In the genomic region with DNA sequence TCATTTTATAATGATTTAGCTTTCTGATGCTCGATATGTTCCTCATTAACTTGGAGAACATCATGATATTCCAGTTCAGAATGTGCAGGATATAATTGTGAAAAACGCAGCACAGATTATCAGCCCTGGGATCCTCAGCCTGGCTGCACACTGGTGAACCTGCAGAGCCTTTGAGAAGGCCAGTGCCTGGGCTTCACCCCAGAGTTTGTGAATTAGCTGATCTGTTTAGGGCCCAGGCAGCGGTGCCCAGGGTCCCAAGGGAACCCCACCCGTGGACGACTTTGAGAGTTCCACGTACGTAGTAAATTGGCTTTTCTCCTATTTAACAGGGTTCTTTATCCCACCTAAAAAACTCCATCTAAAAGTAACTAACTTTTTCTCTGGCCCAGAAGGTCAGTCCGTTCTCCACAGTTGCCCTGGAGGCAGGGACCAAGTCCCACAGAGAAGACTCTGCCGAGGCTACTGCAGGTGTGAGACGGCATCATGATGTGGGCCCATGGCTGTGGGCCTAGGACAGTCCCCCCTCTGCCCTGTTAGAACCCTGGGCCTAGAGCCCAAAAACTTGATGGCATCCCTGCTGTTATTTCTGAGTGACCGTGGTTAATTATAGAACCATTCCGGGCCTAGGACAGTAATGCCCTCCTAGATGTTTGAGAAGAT, we compare ENCODE assay signal across 12 cellular contexts. TPM values are rescaled to one million over a fixed set of nuclear protein-coding genes. Genes with fewer than 3 reads are reported as not detected.
DNase-seq lines count a peak whose midpoint lies in the region; ATAC-seq and TF ChIP-seq lines count a peak whose summit lies in the region.
"Had no signal": no experiment of that assay in that cellular context is flagged by ENCODE, and none has a peak within 500 bp of the region (broad histone marks: within the 10 kb centered on the region; RNA-seq: fewer than 3 reads in every experiment).

No MANE protein-coding gene starts in this region.

- 85 to 97% (median 95%) methylated on average over 11 to 12 of the region's 12 CpGs for WGBS in spleen, 5 donors
- 85 to 92% (median 91%) methylated on average over 7 to 12 of the region's 12 CpGs for WGBS in adrenal gland, 4 donors

- intact Hi-C loops in Right ventricle myocardium superior (cut with DNase I) (no loop called here), cardiac septum (cut with DNase I) (no loop called here), natural killer cell (cut with micrococcal nuclease) (no loop called here), spleen (cut with DNase I; ENCODE audit: low total_unique reads) (no loop called here), adrenal gland (cut with DNase I) (no loop called here)

- H3K4me1 ChIP-seq in spleen = peaks cover 0 to 3% (median 0%) of the 10 kb centered on the region in 6 donors
- H3K4me1 ChIP-seq in adrenal gland (replicated peaks in 1 of 2) = peaks cover 0 to 9% of the 10 kb centered on the region in 2 donors
- H3K4me1 ChIP-seq: BLaER1 treated with 17β-estradiol and CSF1 and Interleukin-3, amounts not matched to agents 10 nM and 100 nM; HAP-1 had no signal

- H3K27ac ChIP-seq in spleen (no peak overlapping the region), adrenal gland (no peak overlapping the region)
- H3K27ac ChIP-seq: BLaER1 treated with 17β-estradiol and CSF1 and Interleukin-3, amounts not matched to agents 10 nM and 100 nM had no signal

- TF ChIP-seq CTCF in natural killer cell (IDR thresholded peaks at IDR 0.05) = no peak
- TF ChIP-seq CTCF in spleen (IDR thresholded peaks at IDR 0.05 in 8 of 11, conservative IDR thresholded peaks at IDR 0.05 in 3 of 11) = no peak
- no peak for TF ChIP-seq CTCF in adrenal gland (IDR thresholded peaks at IDR 0.05)

- H3K4me3 ChIP-seq in spleen (no peak overlapping the region), adrenal gland (no peak overlapping the region)
- H3K4me3 ChIP-seq: BLaER1 treated with 17β-estradiol and CSF1 and Interleukin-3, amounts not matched to agents 10 nM and 100 nM; HAP-1 had no signal

- H3K27me3 Mint-ChIP-seq in natural killer cell treated with Interleukin-12 subunit alpha and Interleukin-12 subunit beta and Interleukin-15 and Interleukin-18, amount 100 ng/mL, for 72 hours = no peaks in the 10 kb centered on the region
- no peaks in the 10 kb centered on the region for H3K27me3 Mint-ChIP-seq in natural killer cell (ENCODE audit: low read depth in 2 of 2)

- TF ChIP-seq POLR2A in spleen (IDR thresholded peaks at IDR 0.05) (no peak), adrenal gland (IDR thresholded peaks at IDR 0.05) (no peak)

- no peaks in the 10 kb centered on the region for H3K36me3 Mint-ChIP-seq in natural killer cell treated with Interleukin-12 subunit alpha and Interleukin-12 subunit beta and Interleukin-15 and Interleukin-18, amount 100 ng/mL, for 72 hours
- H3K36me3 Mint-ChIP-seq in natural killer cell = no peaks in the 10 kb centered on the region
- H3K36me3 Mint-ChIP-seq: CD4-positive, CD25-positive, alpha-beta regulatory T cell had no signal

- H3K9me3 ChIP-seq in spleen = no peaks in the 10 kb centered on the region
- H3K9me3 ChIP-seq in adrenal gland (replicated peaks in 1 of 3) = no peaks in the 10 kb centered on the region
- H3K9me3 ChIP-seq: BLaER1 treated with 17β-estradiol and CSF1 and Interleukin-3, amounts not matched to agents 10 nM and 100 nM; HAP-1 had no signal

- H3K27ac Mint-ChIP-seq in natural killer cell treated with Interleukin-12 subunit alpha and Interleukin-12 subunit beta and Interleukin-15 and Interleukin-18, amount 100 ng/mL, for 72 hours = no peak overlapping the region
- no peak overlapping the region for H3K27ac Mint-ChIP-seq in natural killer cell
- H3K27ac Mint-ChIP-seq: CD4-positive, CD25-positive, alpha-beta regulatory T cell had no signal

- no peak overlapping the region for H3K4me3 Mint-ChIP-seq in natural killer cell treated with Interleukin-12 subunit alpha and Interleukin-12 subunit beta and Interleukin-15 and Interleukin-18, amount 100 ng/mL, for 72 hours
- H3K4me3 Mint-ChIP-seq in natural killer cell = no peak overlapping the region
- H3K4me3 Mint-ChIP-seq: CD4-positive, CD25-positive, alpha-beta regulatory T cell had no signal

- ATAC-seq in Right ventricle myocardium superior (ENCODE audit: poor library complexity) (no peak), natural killer cell (no peak), HG03095 (IDR thresholded peaks at IDR 0.05; ENCODE audit: unreplicated experiment) (no peak)
- ATAC-seq in natural killer cell treated with Interleukin-12 subunit alpha and Interleukin-12 subunit beta and Interleukin-15 and Interleukin-18, amount 100 ng/mL, for 72 hours = no peak

- no peaks in the 10 kb centered on the region for H3K4me1 Mint-ChIP-seq in natural killer cell treated with Interleukin-12 subunit alpha and Interleukin-12 subunit beta and Interleukin-15 and Interleukin-18, amount 100 ng/mL, for 72 hours (ENCODE audit: low read depth in 2 of 2)
- no peaks in the 10 kb centered on the region for H3K4me1 Mint-ChIP-seq in natural killer cell

- DNase-seq in Right ventricle myocardium superior (peak; percentile 24), cardiac septum (ENCODE audit: low spot score) (no peak), natural killer cell (no peak), spleen (peak; percentile 29), adrenal gland (no peak)
- DNase-seq in natural killer cell treated with Interleukin-12 subunit alpha and Interleukin-12 subunit beta and Interleukin-15 and Interleukin-18, amount 100 ng/mL, for 72 hours (ENCODE audit: low spot score) = peak; percentile 22
- DNase-seq: ACHN; CD4-positive, CD25-positive, alpha-beta regulatory T cell; DMS 273 treated with DMSO at 0.1 percent for 48 hours had no signal

- no peaks in the 10 kb centered on the region for H3K9me3 Mint-ChIP-seq in natural killer cell treated with Interleukin-12 subunit alpha and Interleukin-12 subunit beta and Interleukin-15 and Interleukin-18, amount 100 ng/mL, for 72 hours
- no peaks in the 10 kb centered on the region for H3K9me3 Mint-ChIP-seq in natural killer cell
- H3K9me3 Mint-ChIP-seq: CD4-positive, CD25-positive, alpha-beta regulatory T cell had no signal

- no peaks in the 10 kb centered on the region for H3K27me3 ChIP-seq in spleen (replicated peaks in 1 of 7)
- no peaks in the 10 kb centered on the region for H3K27me3 ChIP-seq in adrenal gland
- H3K27me3 ChIP-seq: BLaER1 treated with 17β-estradiol and CSF1 and Interleukin-3, amounts not matched to agents 10 nM and 100 nM had no signal

- H3K36me3 ChIP-seq in spleen = no peaks in the 10 kb centered on the region
- H3K36me3 ChIP-seq in adrenal gland (replicated peaks in 1 of 2) = no peaks in the 10 kb centered on the region
- H3K36me3 ChIP-seq: BLaER1 treated with 17β-estradiol and CSF1 and Interleukin-3, amounts not matched to agents 10 nM and 100 nM; HAP-1 had no signal

RNA-seq across cellular contexts. Expression of a gene that starts 39.6 kb away (rescaled TPM):
- total RNA-seq in Right ventricle myocardium superior = 756 TPM
- total RNA-seq in cardiac septum = 649 TPM
- 1,000 to 10,000 TPM in 1 of 2 donors, 100 to 1,000 TPM in 1; 623 to 1,027 TPM for total RNA-seq in natural killer cell treated with Interleukin-12 subunit alpha and Interleukin-12 subunit beta and Interleukin-15 and Interleukin-18, amount 100 ng/mL, for 72 hours
- total RNA-seq in natural killer cell = 100 to 1,000 TPM; 797 to 996 (median 940) TPM
- total RNA-seq in spleen = 1,000 to 10,000 TPM in 5 of 7 donors, 100 to 1,000 TPM in 2; 876 to 1,551 (median 1,095) TPM
- polyA plus RNA-seq in spleen = over 10,000 TPM in 2 of 3 donors, 1,000 to 10,000 TPM in 1; 8,439 to 10,502 (median 10,023) TPM
- total RNA-seq in adrenal gland = 1,000 to 10,000 TPM in 3 of 8 donors, 100 to 1,000 TPM in 5; 413 to 1,210 (median 932) TPM
- 1,000 to 10,000 TPM; 1,104 to 4,491 (median 3,323) TPM for polyA plus RNA-seq in adrenal gland

Comparison
In these comparisons a context has a peak if more than half of its experiments do, and no peak if none do; other contexts are left out.
1. DNase-seq: peak in Right ventricle myocardium superior (single experiment), natural killer cell treated with Interleukin-12 subunit alpha and Interleukin-12 subunit beta and Interleukin-15 and Interleukin-18, amount 100 ng/mL, for 72 hours (single experiment) and spleen (single experiment); none in cardiac septum (single experiment), natural killer cell (single experiment) and adrenal gland (0 of 7).